Comparison of ENCODE assay signal across 9 cellular contexts in the genomic region with DNA sequence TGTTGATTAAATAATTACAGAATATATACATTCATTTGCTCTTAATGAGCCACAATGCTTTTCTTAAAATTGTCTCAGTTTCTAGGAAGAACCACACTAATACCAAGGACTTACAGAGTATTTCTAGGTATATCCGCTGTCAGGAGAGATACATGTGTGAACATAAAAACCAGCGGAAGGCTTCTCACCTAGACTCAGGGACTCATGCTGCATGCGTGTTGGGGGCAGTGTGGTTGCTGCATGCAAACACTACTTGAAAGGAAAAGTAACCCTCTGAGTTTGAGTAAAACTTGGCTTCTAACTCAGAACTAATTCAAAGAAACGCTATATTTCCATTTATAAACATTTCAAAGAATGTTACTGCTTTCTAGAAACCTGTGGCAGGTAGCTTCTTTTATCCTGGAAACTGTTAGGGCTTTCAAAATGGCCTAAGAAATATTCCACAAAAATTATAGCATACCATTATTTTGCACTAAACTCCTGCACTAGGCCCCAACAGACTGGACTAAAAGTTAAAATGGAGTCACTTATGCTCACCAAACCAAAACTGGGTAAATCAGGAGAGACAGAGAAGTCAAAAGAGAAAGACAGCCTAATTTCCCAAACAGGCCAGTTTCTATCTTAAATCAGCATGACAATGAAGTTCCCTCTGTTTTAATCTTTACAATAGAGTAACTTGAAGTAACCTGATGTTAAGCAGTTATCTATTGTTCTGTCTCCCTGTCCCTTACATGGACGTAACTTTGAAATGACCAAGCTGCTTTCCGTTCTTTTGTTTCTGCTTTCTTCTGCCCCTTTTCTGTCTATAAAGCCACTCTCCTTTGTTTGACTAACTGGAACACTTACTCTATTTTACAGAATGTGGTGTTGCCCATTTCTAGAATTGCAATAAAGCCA.
DNase-seq lines count a peak whose midpoint lies in the region; ATAC-seq and TF ChIP-seq lines count a peak whose summit lies in the region.
"Had no signal": no experiment of that assay in that cellular context is flagged by ENCODE, and none has a peak within 500 bp of the region (broad histone marks: within the 10 kb centered on the region; RNA-seq: fewer than 3 reads in every experiment).

No MANE protein-coding gene starts in this region.

- no peaks in the 10 kb centered on the region for H3K27me3 Mint-ChIP-seq in T-helper 2 cell treated with Interferon-gamma antibody and Interleukin-4, amounts not matched to agents 5 μg/mL and 100 μg/mL, for 36 hours (ENCODE audit: low read depth)
- H3K27me3 Mint-ChIP-seq in activated T-cell treated with anti-CD3 and anti-CD28 coated beads, Interleukin-2, amount 50 U/mL, for 4 hours (ENCODE audit: low read depth): no peaks in the 10 kb centered on the region
- no peaks in the 10 kb centered on the region for H3K27me3 Mint-ChIP-seq in mesothelial cell of epicardium (ENCODE audit: low read depth)

- H3K4me3 ChIP-seq in upper lobe of right lung: no peak overlapping the region

- H3K27ac Mint-ChIP-seq in T-helper 2 cell treated with Interferon-gamma antibody and Interleukin-4, amounts not matched to agents 5 μg/mL and 100 μg/mL, for 36 hours: peak overlapping the region; percentile 90
- H3K27ac Mint-ChIP-seq in mesothelial cell of epicardium: peak overlapping the region; percentile 67

- intact Hi-C loops in upper lobe of right lung (cut with DNase I): loop anchor here (10.0 kb wide), 1 partner anchor 51 kb away; no protein-coding TSS in a partner anchor

- H3K36me3 Mint-ChIP-seq in T-helper 2 cell treated with Interferon-gamma antibody and Interleukin-4, amounts not matched to agents 5 μg/mL and 100 μg/mL, for 36 hours (ENCODE audit: low read depth): peaks cover 78% of the 10 kb centered on the region
- peaks cover 51% of the 10 kb centered on the region for H3K36me3 Mint-ChIP-seq in activated T-cell treated with anti-CD3 and anti-CD28 coated beads, Interleukin-2, amount 50 U/mL, for 4 hours (ENCODE audit: insufficient read depth)
- peaks cover 31% of the 10 kb centered on the region for H3K36me3 Mint-ChIP-seq in mesothelial cell of epicardium

- no peaks in the 10 kb centered on the region for H3K9me3 ChIP-seq in upper lobe of right lung

- peaks cover 15% of the 10 kb centered on the region for H3K4me1 ChIP-seq in upper lobe of right lung

- ATAC-seq in activated T-cell treated with anti-CD3 and anti-CD28 coated beads, Interleukin-2, amount 50 U/mL, for 4 hours: peak; percentile 88 to 89
- ATAC-seq in GM21390 (IDR thresholded peaks at IDR 0.05; ENCODE audit: unreplicated experiment): no peak
- no peak for ATAC-seq in upper lobe of right lung

- H3K9me3 Mint-ChIP-seq in T-helper 2 cell treated with Interferon-gamma antibody and Interleukin-4, amounts not matched to agents 5 μg/mL and 100 μg/mL, for 36 hours: peaks cover 13% of the 10 kb centered on the region
- no peaks in the 10 kb centered on the region for H3K9me3 Mint-ChIP-seq in activated T-cell treated with anti-CD3 and anti-CD28 coated beads, Interleukin-2, amount 50 U/mL, for 4 hours
- H3K9me3 Mint-ChIP-seq in mesothelial cell of epicardium: peaks cover 18% of the 10 kb centered on the region

- no peaks in the 10 kb centered on the region for H3K27me3 ChIP-seq in upper lobe of right lung

- H3K4me3 Mint-ChIP-seq in T-helper 2 cell treated with Interferon-gamma antibody and Interleukin-4, amounts not matched to agents 5 μg/mL and 100 μg/mL, for 36 hours: peak overlapping the region; percentile 47
- H3K4me3 Mint-ChIP-seq in activated T-cell treated with anti-CD3 and anti-CD28 coated beads, Interleukin-2, amount 50 U/mL, for 4 hours: no peak overlapping the region
- no peak overlapping the region for H3K4me3 Mint-ChIP-seq in mesothelial cell of epicardium

- TF ChIP-seq CTCF in mesothelial cell of epicardium (IDR thresholded peaks at IDR 0.05; ENCODE audit: unreplicated experiment): no peak
- TF ChIP-seq CTCF in upper lobe of right lung (IDR thresholded peaks at IDR 0.05): no peak

- no peak overlapping the region for H3K27ac ChIP-seq in upper lobe of right lung

- peak; percentile 75 for DNase-seq in T-helper 2 cell treated with Interferon-gamma antibody and Interleukin-4, amounts not matched to agents 5 μg/mL and 100 μg/mL, for 36 hours (ENCODE audit: low spot score)
- DNase-seq in activated T-cell treated with anti-CD3 and anti-CD28 coated beads, Interleukin-2, amount 50 U/mL, for 4 hours: peak; percentile 51
- DNase-seq in mesothelial cell of epicardium (ENCODE audit: low spot score in 2 of 2, unreplicated experiment in 2 of 2) (no peak), upper lobe of right lung (no peak), occipital lobe (lab: John Stamatoyannopoulos, UW) (no peak), NCI-H128 (lab: John Stamatoyannopoulos, UW; ENCODE audit: unreplicated experiment) (no peak)
- DNase-seq in stimulated activated CD8-positive, alpha-beta memory T cell treated with anti-CD3 and anti-CD28 coated beads, Interleukin-7, amount 100 ng/mL, for 1 hour (ENCODE audit: low read depth in 2 of 2): peak; percentile 29 to 35
- DNase-seq: head of caudate nucleus had no signal

- H3K4me1 Mint-ChIP-seq in T-helper 2 cell treated with Interferon-gamma antibody and Interleukin-4, amounts not matched to agents 5 μg/mL and 100 μg/mL, for 36 hours (ENCODE audit: low read depth): peaks cover 75% of the 10 kb centered on the region
- peaks cover 78% of the 10 kb centered on the region for H3K4me1 Mint-ChIP-seq in activated T-cell treated with anti-CD3 and anti-CD28 coated beads, Interleukin-2, amount 50 U/mL, for 4 hours (ENCODE audit: low read depth)
- H3K4me1 Mint-ChIP-seq in mesothelial cell of epicardium: peaks cover 41% of the 10 kb centered on the region

- no peaks in the 10 kb centered on the region for H3K36me3 ChIP-seq in upper lobe of right lung

Comparison
In these comparisons a context has a peak if more than half of its experiments do, and no peak if none do; other contexts are left out.
1. DNase-seq: peak in T-helper 2 cell treated with Interferon-gamma antibody and Interleukin-4, amounts not matched to agents 5 μg/mL and 100 μg/mL, for 36 hours (single experiment), activated T-cell treated with anti-CD3 and anti-CD28 coated beads, Interleukin-2, amount 50 U/mL, for 4 hours (single experiment) and stimulated activated CD8-positive, alpha-beta memory T cell treated with anti-CD3 and anti-CD28 coated beads, Interleukin-7, amount 100 ng/mL, for 1 hour (2 of 2); none in mesothelial cell of epicardium (0 of 2), upper lobe of right lung (single experiment), occipital lobe (single experiment) and NCI-H128 (single experiment).
2. ATAC-seq: peak in activated T-cell treated with anti-CD3 and anti-CD28 coated beads, Interleukin-2, amount 50 U/mL, for 4 hours (2 of 2); none in GM21390 (single experiment) and upper lobe of right lung (single experiment).